ENCODE assay signal across 1 cellular context in the genomic region with DNA sequence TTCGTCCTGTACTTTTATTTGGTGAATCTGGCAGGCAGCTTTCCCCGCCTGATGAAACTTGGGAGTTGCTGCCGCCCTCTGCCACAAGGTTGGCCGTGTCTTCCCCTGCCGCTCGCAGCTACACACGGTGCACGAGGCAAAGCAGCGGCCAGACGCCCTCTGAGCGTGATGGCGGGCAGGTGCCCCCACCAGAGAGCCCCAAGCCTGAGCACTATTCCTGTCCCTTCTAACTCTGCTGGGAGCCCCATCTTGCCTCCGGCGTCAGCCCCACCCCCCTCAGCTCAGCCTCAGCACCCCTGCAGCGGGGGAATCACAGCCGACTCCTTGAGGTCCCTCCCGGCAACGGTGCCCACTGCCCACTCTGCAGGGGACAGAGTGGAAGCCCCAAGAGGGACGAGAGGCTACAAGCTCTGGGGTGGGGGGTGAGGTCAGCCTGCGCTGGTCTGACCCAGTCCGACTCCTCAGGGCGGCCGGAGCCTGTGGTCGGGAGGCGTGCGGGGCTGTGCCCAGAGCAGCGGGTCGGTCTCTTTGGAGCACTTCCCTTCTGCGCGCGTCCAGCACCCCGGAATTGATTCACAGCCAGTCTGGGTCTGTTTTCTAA.
TF ChIP-seq lines count a peak whose summit lies in the region.

No MANE protein-coding gene starts in this region.

TF ChIP-seq in H1, 55 proteins besides CTCF, POLR2A, EP300 and RAD21:
- no peak for TF ChIP-seq POU5F1 (IDR thresholded peaks at IDR 0.05; ENCODE audit: low read depth, low read length)
- TF ChIP-seq, protein P1, sequence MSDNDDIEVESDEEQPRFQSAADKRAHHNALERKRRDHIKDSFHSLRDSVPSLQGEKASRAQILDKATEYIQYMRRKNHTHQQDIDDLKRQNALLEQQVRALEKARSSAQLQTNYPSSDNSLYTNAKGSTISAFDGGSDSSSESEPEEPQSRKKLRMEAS (IDR thresholded peaks at IDR 0.05), result peak; percentile 92
- TF ChIP-seq TAF1 (IDR thresholded peaks at IDR 0.05; ENCODE audit: low read depth, low read length), result peak; percentile 42; the same call in 1 of the 2 replicates
- peak; percentile 84 for TF ChIP-seq EZH2 (IDR thresholded peaks at IDR 0.05; ENCODE audit: low read depth, low read length, severe bottlenecking)
- TF ChIP-seq, protein P2, sequence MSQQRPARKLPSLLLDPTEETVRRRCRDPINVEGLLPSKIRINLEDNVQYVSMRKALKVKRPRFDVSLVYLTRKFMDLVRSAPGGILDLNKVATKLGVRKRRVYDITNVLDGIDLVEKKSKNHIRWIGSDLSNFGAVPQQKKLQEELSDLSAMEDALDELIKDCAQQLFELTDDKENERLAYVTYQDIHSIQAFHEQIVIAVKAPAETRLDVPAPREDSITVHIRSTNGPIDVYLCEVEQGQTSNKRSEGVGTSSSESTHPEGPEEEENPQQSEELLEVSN (IDR thresholded peaks at IDR 0.05), result peak; percentile 94
- TF ChIP-seq SUZ12 (IDR thresholded peaks at IDR 0.05; ENCODE audit: low read length), result peak; percentile 87
- TF ChIP-seq, protein P3, sequence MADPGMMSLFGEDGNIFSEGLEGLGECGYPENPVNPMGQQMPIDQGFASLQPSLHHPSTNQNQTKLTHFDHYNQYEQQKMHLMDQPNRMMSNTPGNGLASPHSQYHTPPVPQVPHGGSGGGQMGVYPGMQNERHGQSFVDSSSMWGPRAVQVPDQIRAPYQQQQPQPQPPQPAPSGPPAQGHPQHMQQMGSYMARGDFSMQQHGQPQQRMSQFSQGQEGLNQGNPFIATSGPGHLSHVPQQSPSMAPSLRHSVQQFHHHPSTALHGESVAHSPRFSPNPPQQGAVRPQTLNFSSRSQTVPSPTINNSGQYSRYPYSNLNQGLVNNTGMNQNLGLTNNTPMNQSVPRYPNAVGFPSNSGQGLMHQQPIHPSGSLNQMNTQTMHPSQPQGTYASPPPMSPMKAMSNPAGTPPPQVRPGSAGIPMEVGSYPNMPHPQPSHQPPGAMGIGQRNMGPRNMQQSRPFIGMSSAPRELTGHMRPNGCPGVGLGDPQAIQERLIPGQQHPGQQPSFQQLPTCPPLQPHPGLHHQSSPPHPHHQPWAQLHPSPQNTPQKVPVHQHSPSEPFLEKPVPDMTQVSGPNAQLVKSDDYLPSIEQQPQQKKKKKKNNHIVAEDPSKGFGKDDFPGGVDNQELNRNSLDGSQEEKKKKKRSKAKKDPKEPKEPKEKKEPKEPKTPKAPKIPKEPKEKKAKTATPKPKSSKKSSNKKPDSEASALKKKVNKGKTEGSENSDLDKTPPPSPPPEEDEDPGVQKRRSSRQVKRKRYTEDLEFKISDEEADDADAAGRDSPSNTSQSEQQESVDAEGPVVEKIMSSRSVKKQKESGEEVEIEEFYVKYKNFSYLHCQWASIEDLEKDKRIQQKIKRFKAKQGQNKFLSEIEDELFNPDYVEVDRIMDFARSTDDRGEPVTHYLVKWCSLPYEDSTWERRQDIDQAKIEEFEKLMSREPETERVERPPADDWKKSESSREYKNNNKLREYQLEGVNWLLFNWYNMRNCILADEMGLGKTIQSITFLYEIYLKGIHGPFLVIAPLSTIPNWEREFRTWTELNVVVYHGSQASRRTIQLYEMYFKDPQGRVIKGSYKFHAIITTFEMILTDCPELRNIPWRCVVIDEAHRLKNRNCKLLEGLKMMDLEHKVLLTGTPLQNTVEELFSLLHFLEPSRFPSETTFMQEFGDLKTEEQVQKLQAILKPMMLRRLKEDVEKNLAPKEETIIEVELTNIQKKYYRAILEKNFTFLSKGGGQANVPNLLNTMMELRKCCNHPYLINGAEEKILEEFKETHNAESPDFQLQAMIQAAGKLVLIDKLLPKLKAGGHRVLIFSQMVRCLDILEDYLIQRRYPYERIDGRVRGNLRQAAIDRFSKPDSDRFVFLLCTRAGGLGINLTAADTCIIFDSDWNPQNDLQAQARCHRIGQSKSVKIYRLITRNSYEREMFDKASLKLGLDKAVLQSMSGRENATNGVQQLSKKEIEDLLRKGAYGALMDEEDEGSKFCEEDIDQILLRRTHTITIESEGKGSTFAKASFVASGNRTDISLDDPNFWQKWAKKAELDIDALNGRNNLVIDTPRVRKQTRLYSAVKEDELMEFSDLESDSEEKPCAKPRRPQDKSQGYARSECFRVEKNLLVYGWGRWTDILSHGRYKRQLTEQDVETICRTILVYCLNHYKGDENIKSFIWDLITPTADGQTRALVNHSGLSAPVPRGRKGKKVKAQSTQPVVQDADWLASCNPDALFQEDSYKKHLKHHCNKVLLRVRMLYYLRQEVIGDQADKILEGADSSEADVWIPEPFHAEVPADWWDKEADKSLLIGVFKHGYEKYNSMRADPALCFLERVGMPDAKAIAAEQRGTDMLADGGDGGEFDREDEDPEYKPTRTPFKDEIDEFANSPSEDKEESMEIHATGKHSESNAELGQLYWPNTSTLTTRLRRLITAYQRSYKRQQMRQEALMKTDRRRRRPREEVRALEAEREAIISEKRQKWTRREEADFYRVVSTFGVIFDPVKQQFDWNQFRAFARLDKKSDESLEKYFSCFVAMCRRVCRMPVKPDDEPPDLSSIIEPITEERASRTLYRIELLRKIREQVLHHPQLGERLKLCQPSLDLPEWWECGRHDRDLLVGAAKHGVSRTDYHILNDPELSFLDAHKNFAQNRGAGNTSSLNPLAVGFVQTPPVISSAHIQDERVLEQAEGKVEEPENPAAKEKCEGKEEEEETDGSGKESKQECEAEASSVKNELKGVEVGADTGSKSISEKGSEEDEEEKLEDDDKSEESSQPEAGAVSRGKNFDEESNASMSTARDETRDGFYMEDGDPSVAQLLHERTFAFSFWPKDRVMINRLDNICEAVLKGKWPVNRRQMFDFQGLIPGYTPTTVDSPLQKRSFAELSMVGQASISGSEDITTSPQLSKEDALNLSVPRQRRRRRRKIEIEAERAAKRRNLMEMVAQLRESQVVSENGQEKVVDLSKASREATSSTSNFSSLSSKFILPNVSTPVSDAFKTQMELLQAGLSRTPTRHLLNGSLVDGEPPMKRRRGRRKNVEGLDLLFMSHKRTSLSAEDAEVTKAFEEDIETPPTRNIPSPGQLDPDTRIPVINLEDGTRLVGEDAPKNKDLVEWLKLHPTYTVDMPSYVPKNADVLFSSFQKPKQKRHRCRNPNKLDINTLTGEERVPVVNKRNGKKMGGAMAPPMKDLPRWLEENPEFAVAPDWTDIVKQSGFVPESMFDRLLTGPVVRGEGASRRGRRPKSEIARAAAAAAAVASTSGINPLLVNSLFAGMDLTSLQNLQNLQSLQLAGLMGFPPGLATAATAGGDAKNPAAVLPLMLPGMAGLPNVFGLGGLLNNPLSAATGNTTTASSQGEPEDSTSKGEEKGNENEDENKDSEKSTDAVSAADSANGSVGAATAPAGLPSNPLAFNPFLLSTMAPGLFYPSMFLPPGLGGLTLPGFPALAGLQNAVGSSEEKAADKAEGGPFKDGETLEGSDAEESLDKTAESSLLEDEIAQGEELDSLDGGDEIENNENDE (IDR thresholded peaks at IDR 0.05; ENCODE audit: insufficient replicate concordance, low read length), result no peak
- TF ChIP-seq KDM4A (IDR thresholded peaks at IDR 0.05; ENCODE audit: low read depth, low read length, severe bottlenecking), result peak; percentile 95
TF ChIP-seq in H1: peak in this region for 6.
